ENCODE assay signal across 8 cellular contexts in genomic region chr7:7595451-7595850, GRCh38. TPM values are rescaled to one million over a fixed set of nuclear protein-coding genes. Genes with fewer than 3 reads are reported as not detected.
DNase-seq lines count a peak whose midpoint lies in the region; ATAC-seq and TF ChIP-seq lines count a peak whose summit lies in the region.

No MANE protein-coding gene starts in this region.

- no peak overlapping the region for H3K14ac ChIP-seq in mesenchymal stem cell (ENCODE audit: low read length in 2 of 2)

- H3K79me1 ChIP-seq in mesenchymal stem cell (replicated peaks; ENCODE audit: low read length, poor library complexity, severe bottlenecking) = peaks cover 12% of the 10 kb centered on the region

- H3F3A ChIP-seq in Loucy (ENCODE audit: low read depth) = no peaks in the 10 kb centered on the region

- no peak overlapping the region for H2BK12ac ChIP-seq in mesenchymal stem cell (ENCODE audit: low read length in 2 of 2)

- H3K36me3 ChIP-seq in CD8-positive, alpha-beta T cell (ENCODE audit: insufficient read depth, low read length) = peaks cover 4% of the 10 kb centered on the region
- H3K36me3 ChIP-seq in Loucy (ENCODE audit: insufficient read depth, low read length) = peaks cover 13% of the 10 kb centered on the region; the same call in 1 of the 2 replicates
- peaks cover 3 to 39% of the 10 kb centered on the region in 2 experiments for H3K36me3 ChIP-seq in mesenchymal stem cell (ENCODE audit: control insufficient read depth in 1 of 2, insufficient read depth in 2 of 2, low read depth in 1 of 2, low read length in 2 of 2)

- H2BK15ac ChIP-seq in mesenchymal stem cell (ENCODE audit: low read depth, poor library complexity, severe bottlenecking) = no peak overlapping the region

- H3K4me1 ChIP-seq in CD8-positive, alpha-beta T cell (ENCODE audit: insufficient read depth, low read length) = no peaks in the 10 kb centered on the region
- H3K4me1 ChIP-seq in Loucy (ENCODE audit: insufficient read depth, low read length, poor library complexity, severe bottlenecking) (peaks cover 8% of the 10 kb centered on the region), mesenchymal stem cell (ENCODE audit: control insufficient read depth, insufficient read depth, low read depth, low read length) (no peaks in the 10 kb centered on the region)

- H3K9ac ChIP-seq in Loucy (ENCODE audit: low read depth, low read length, poor library complexity, severe bottlenecking) = no peak overlapping the region
- no peak overlapping the region for H3K9ac ChIP-seq in mesenchymal stem cell (ENCODE audit: low read length)

- H3K4ac ChIP-seq in mesenchymal stem cell (ENCODE audit: low read depth in 1 of 2, low read length in 2 of 2) = no peak overlapping the region

- H4K20me1 ChIP-seq in Loucy (ENCODE audit: insufficient read depth, low read length, poor library complexity, severe bottlenecking) = no peaks in the 10 kb centered on the region

- H3K9me2 ChIP-seq in Loucy (replicated peaks; ENCODE audit: low read depth, low read length) = no peaks in the 10 kb centered on the region

- H2AK5ac ChIP-seq in mesenchymal stem cell (ENCODE audit: low read length, severe bottlenecking) = no peak overlapping the region

- CTCF ChIA-PET in CD8-positive, alpha-beta T cell (lab: Charles Lee) = interaction anchor here (0.6 to 2.0 kb wide), 14 partner anchors 10 to 700 kb away, joined by 3 to 11 read pairs (median 4); no protein-coding TSS in a partner anchor

- no peaks in the 10 kb centered on the region for H3K27me3 Mint-ChIP-seq in CD8-positive, alpha-beta T cell (ENCODE audit: low read depth)

- H3K9me3 Mint-ChIP-seq in CD8-positive, alpha-beta T cell = no peaks in the 10 kb centered on the region

- H3K9me3 ChIP-seq in CD8-positive, alpha-beta T cell (ENCODE audit: low read length) = no peaks in the 10 kb centered on the region
- no peaks in the 10 kb centered on the region for H3K9me3 ChIP-seq in Loucy (ENCODE audit: insufficient read depth, low read depth, low read length)
- H3K9me3 ChIP-seq in mesenchymal stem cell (ENCODE audit: control insufficient read depth, low read length) = no peaks in the 10 kb centered on the region

- H3K27me3 ChIP-seq in CD8-positive, alpha-beta T cell (ENCODE audit: insufficient read depth, low read length) = no peaks in the 10 kb centered on the region
- H3K27me3 ChIP-seq in Loucy (ENCODE audit: insufficient read depth, low read length, poor library complexity, severe bottlenecking) (no peaks in the 10 kb centered on the region), mesenchymal stem cell (ENCODE audit: control insufficient read depth in 1 of 2, insufficient read depth in 1 of 2, low read length in 2 of 2) (no peaks in the 10 kb centered on the region)

- no peak overlapping the region for H3K27ac ChIP-seq in CD8-positive, alpha-beta T cell (ENCODE audit: low read depth, low read length)
- no peak overlapping the region for H3K27ac ChIP-seq in mesenchymal stem cell (ENCODE audit: low read length, poor library complexity, severe bottlenecking)

- no peaks in the 10 kb centered on the region for H3K79me2 ChIP-seq in Loucy (ENCODE audit: insufficient read depth, low read length)

- no peak overlapping the region for H3K4me3 ChIP-seq in CD8-positive, alpha-beta T cell (ENCODE audit: low read depth, low read length)
- H3K4me3 ChIP-seq in Loucy (ENCODE audit: low read length, poor library complexity, severe bottlenecking) (no peak overlapping the region), mesenchymal stem cell (ENCODE audit: insufficient read depth in 1 of 2, low read depth in 1 of 2, low read length in 2 of 2) (no peak overlapping the region)

- H3K36me3 Mint-ChIP-seq in CD8-positive, alpha-beta T cell = peaks cover 61% of the 10 kb centered on the region

- no peak overlapping the region for H2BK120ac ChIP-seq in mesenchymal stem cell (ENCODE audit: low read depth, low read length)

- no peak for DNase-seq in CD8-positive, alpha-beta T cell
- DNase-seq in astrocyte of the hippocampus (ENCODE audit: low read depth, low spot score) = peak; percentile 19
- peak; percentile 41 for DNase-seq in mesenchymal stem cell
- no peak for DNase-seq in activated T-cell treated with anti-CD3 and anti-CD28 coated beads, Interleukin-2, amount 50 U/mL, for 48 hours
- DNase-seq in stimulated activated CD4-positive, alpha-beta T cell treated with anti-CD3 and anti-CD28 coated beads, Interleukin-4, amount 100 ng/mL, for 24 hours = no peak

- H4K8ac ChIP-seq in mesenchymal stem cell (ENCODE audit: low read length) = no peak overlapping the region

- no CpG with 5 or more reads among the region's 1 CpG for WGBS in mesenchymal stem cell

- POLR2A ChIA-PET in CD8-positive, alpha-beta T cell (lab: Charles Lee) = interaction anchor here (0.8 kb wide), 1 partner anchor 10 kb away, joined by 3 read pairs; no protein-coding TSS in a partner anchor

- no peak overlapping the region for H3K18ac ChIP-seq in mesenchymal stem cell (ENCODE audit: low read depth in 1 of 2, low read length in 2 of 2)

- H3K4me1 Mint-ChIP-seq in CD8-positive, alpha-beta T cell (ENCODE audit: low read depth) = peaks cover 2% of the 10 kb centered on the region

- no peak overlapping the region for H3K4me3 Mint-ChIP-seq in CD8-positive, alpha-beta T cell

- no peak overlapping the region for H3K4me2 ChIP-seq in Loucy (ENCODE audit: low read depth, low read length, poor library complexity, severe bottlenecking)
- no peak overlapping the region for H3K4me2 ChIP-seq in mesenchymal stem cell (ENCODE audit: low read length, poor library complexity, severe bottlenecking)

- no peak overlapping the region for H3K23ac ChIP-seq in mesenchymal stem cell (ENCODE audit: low read length in 2 of 2)

- H2AFZ ChIP-seq in Loucy (ENCODE audit: low read length) (no peak overlapping the region), mesenchymal stem cell (ENCODE audit: low read depth, low read length) (no peak overlapping the region)

- no peak overlapping the region for H3K27ac Mint-ChIP-seq in CD8-positive, alpha-beta T cell

- H4K91ac ChIP-seq in mesenchymal stem cell (ENCODE audit: low read length) = no peak overlapping the region

- peak; percentile 52 for ATAC-seq in CD8-positive, alpha-beta T cell
- ATAC-seq in HG03280 (IDR thresholded peaks at IDR 0.05; ENCODE audit: unreplicated experiment) (no peak), HG02973 (IDR thresholded peaks at IDR 0.05; ENCODE audit: unreplicated experiment) (no peak)

- TF ChIP-seq CTCF in CD8-positive, alpha-beta T cell (IDR thresholded peaks at IDR 0.05) = peak; percentile 69
- peak; percentile 71 for TF ChIP-seq CTCF in Loucy (conservative IDR thresholded peaks at IDR 0.05; ENCODE audit: low read length)

- intact Hi-C loops in CD8-positive, alpha-beta T cell (cut with DNase I, micrococcal nuclease) = loop anchor here (1.0 to 10.0 kb wide), 7 partner anchors 87 to 701 kb away; no protein-coding TSS in a partner anchor

- H2BK5ac ChIP-seq in mesenchymal stem cell (ENCODE audit: low read depth, low read length, poor library complexity, severe bottlenecking) = no peak overlapping the region

RNA-seq across cellular contexts. Expression of gene MIOS, which starts 28.8 kb away (rescaled TPM):
- 10 to 100 TPM; 35.1 to 36.8 TPM for total RNA-seq in CD8-positive, alpha-beta T cell
- polyA plus RNA-seq in mesenchymal stem cell (2013, experiment 1 of 2) = 7.5 TPM
- polyA plus RNA-seq in mesenchymal stem cell (2013, experiment 2 of 2) = 7.1 TPM

RNA-seq across cellular contexts. Expression of gene UMAD1, which starts 45.1 kb away (rescaled TPM):
- total RNA-seq in CD8-positive, alpha-beta T cell = 10 to 100 TPM; 11.1 to 11.2 TPM
- 14.9 TPM for polyA plus RNA-seq in mesenchymal stem cell (2013, experiment 1 of 2)
- 14.5 TPM for polyA plus RNA-seq in mesenchymal stem cell (2013, experiment 2 of 2)

RNA-seq across cellular contexts. Expression of gene COL28A1, which starts 59.8 kb away (rescaled TPM):
- total RNA-seq in CD8-positive, alpha-beta T cell = under 1 TPM; 0.16 to 0.36 TPM
- polyA plus RNA-seq in mesenchymal stem cell (2013, experiment 1 of 2) = 0.06 TPM
- polyA plus RNA-seq in mesenchymal stem cell (2013, experiment 2 of 2) = not detected

Comparison
In these comparisons a context has a peak if more than half of its experiments do, and no peak if none do; other contexts are left out.
1. DNase-seq: peak in astrocyte of the hippocampus (single experiment) and mesenchymal stem cell (single experiment); none in CD8-positive, alpha-beta T cell (0 of 7), activated T-cell treated with anti-CD3 and anti-CD28 coated beads, Interleukin-2, amount 50 U/mL, for 48 hours (0 of 2) and stimulated activated CD4-positive, alpha-beta T cell treated with anti-CD3 and anti-CD28 coated beads, Interleukin-4, amount 100 ng/mL, for 24 hours (single experiment).